ENCODE assay signal across 15 cellular contexts in genomic region chr6:90401933-90402830, GRCh38.
DNase-seq lines count a peak whose midpoint lies in the region; ATAC-seq lines count a peak whose summit lies in the region.
"Had no signal": no experiment of that assay in that cellular context is flagged by ENCODE, and none has a peak within 500 bp of the region (broad histone marks: within the 10 kb centered on the region; RNA-seq: fewer than 3 reads in every experiment).

No MANE protein-coding gene starts in this region.

- no peak overlapping the region for H3K18ac ChIP-seq in trophoblast cell (ENCODE audit: low read length)

- H2BK120ac ChIP-seq in trophoblast cell (ENCODE audit: insufficient read depth, low read length, poor library complexity): peak overlapping the region; percentile 53

- H2BK12ac ChIP-seq in trophoblast cell (ENCODE audit: low read length): peak overlapping the region; percentile 28

- H3K79me2 ChIP-seq in trophoblast cell (ENCODE audit: control insufficient read depth, insufficient read depth, low read length, poor library complexity): no peaks in the 10 kb centered on the region

- H3K4me2 ChIP-seq in trophoblast cell (ENCODE audit: low read length): no peak overlapping the region
- H3K4me2 ChIP-seq: PC-9 had no signal

- peak overlapping the region; percentile 10 for H3K14ac ChIP-seq in trophoblast cell (ENCODE audit: low read length)

- peak overlapping the region; percentile 93 for H3K27ac Mint-ChIP-seq in T-helper 2 cell treated with Interferon-gamma antibody and Interleukin-4, amounts not matched to agents 5 μg/mL and 100 μg/mL, for 36 hours
- peak overlapping the region; percentile 93 for H3K27ac Mint-ChIP-seq in activated naive CD8-positive, alpha-beta T cell

- H3K9ac ChIP-seq in trophoblast cell (ENCODE audit: low read length): no peak overlapping the region

- no peak overlapping the region for H2AFZ ChIP-seq in trophoblast cell (ENCODE audit: insufficient read depth, low read length, poor library complexity)
- H2AFZ ChIP-seq: PC-9 had no signal

- peak overlapping the region; percentile 39 for H4K8ac ChIP-seq in trophoblast cell (ENCODE audit: low read depth, low read length)

- peak overlapping the region; percentile 18 for H3K27ac ChIP-seq in trophoblast cell (ENCODE audit: low read depth, low read length)
- H3K27ac ChIP-seq: PC-9, right lobe of liver, tibial artery had no signal

- H3K9me3 Mint-ChIP-seq in T-helper 2 cell treated with Interferon-gamma antibody and Interleukin-4, amounts not matched to agents 5 μg/mL and 100 μg/mL, for 36 hours: no peaks in the 10 kb centered on the region
- H3K9me3 Mint-ChIP-seq in activated naive CD8-positive, alpha-beta T cell (ENCODE audit: low read depth): no peaks in the 10 kb centered on the region

- peak overlapping the region; percentile 70 for H3K4me3 Mint-ChIP-seq in T-helper 2 cell treated with Interferon-gamma antibody and Interleukin-4, amounts not matched to agents 5 μg/mL and 100 μg/mL, for 36 hours
- peak overlapping the region; percentile 51 for H3K4me3 Mint-ChIP-seq in activated naive CD8-positive, alpha-beta T cell

- DNase-seq in NK-92 treated with Interleukin-12 subunit alpha and Interleukin-12 subunit beta, amount 100 ng/mL, for 24 hours (lab: John Stamatoyannopoulos, UW): peak; percentile 48
- DNase-seq in NK-92 (lab: John Stamatoyannopoulos, UW; ENCODE audit: unreplicated experiment): no peak
- peak; percentile 60 for DNase-seq in T-helper 2 cell treated with Interferon-gamma antibody and Interleukin-4, amounts not matched to agents 5 μg/mL and 100 μg/mL, for 36 hours (ENCODE audit: low spot score)
- DNase-seq in trophoblast cell: no peak
- no peak for DNase-seq in Right ventricle myocardium inferior (ENCODE audit: missing footprints)
- DNase-seq in RKO (ENCODE audit: low spot score): no peak
- DNase-seq: 8988T, DMS 273 treated with DMSO at 0.1 percent for 48 hours, HCEC 1CT, NCI-H2107, PC-9, right lobe of liver, tibial artery had no signal

- no peak for ATAC-seq in Right ventricle myocardium inferior
- no peak for ATAC-seq in HG02840 (IDR thresholded peaks at IDR 0.05; ENCODE audit: low FRiP score, unreplicated experiment)
- ATAC-seq: right lobe of liver had no signal

- peaks cover 6% of the 10 kb centered on the region for H3K79me1 ChIP-seq in trophoblast cell (ENCODE audit: low read length)

- peak overlapping the region; percentile 22 for H2BK5ac ChIP-seq in trophoblast cell (ENCODE audit: low read depth, low read length, poor library complexity)

- no peak overlapping the region for H2AK5ac ChIP-seq in trophoblast cell (ENCODE audit: low read length)

- peaks cover 16 to 25% of the 10 kb centered on the region in 2 experiments for H3K4me1 ChIP-seq in trophoblast cell (ENCODE audit: control insufficient read depth in 1 of 2, insufficient read depth in 2 of 2, low read length in 2 of 2)
- H3K4me1 ChIP-seq: right lobe of liver had no signal

- H3K27me3 Mint-ChIP-seq in T-helper 2 cell treated with Interferon-gamma antibody and Interleukin-4, amounts not matched to agents 5 μg/mL and 100 μg/mL, for 36 hours (ENCODE audit: low read depth): no peaks in the 10 kb centered on the region
- H3K27me3 Mint-ChIP-seq in activated naive CD8-positive, alpha-beta T cell: no peaks in the 10 kb centered on the region

- WGBS in trophoblast cell (ENCODE audit: extremely low coverage, insufficient coverage, insufficient read length): no CpG with 5 or more reads among the region's 10 CpGs

- no peak overlapping the region for H3K4me3 ChIP-seq in trophoblast cell (ENCODE audit: low read depth, low read length)
- H3K4me3 ChIP-seq: PC-9, right lobe of liver, tibial artery had no signal

- no peak overlapping the region for H3K23ac ChIP-seq in trophoblast cell (ENCODE audit: low read length)

- H4K12ac ChIP-seq in trophoblast cell (ENCODE audit: low read depth, low read length): no peak overlapping the region

- peaks cover 2% of the 10 kb centered on the region for H3K9me3 ChIP-seq in trophoblast cell (ENCODE audit: insufficient read depth, low read depth, low read length)
- H3K9me3 ChIP-seq: right lobe of liver, tibial artery had no signal

- intact Hi-C loops in Right ventricle myocardium inferior (cut with DNase I): no loop called here

- H3K36me3 ChIP-seq in trophoblast cell (ENCODE audit: control insufficient read depth in 1 of 2, insufficient read depth in 2 of 2, low read length in 2 of 2): no peaks in the 10 kb centered on the region
- H3K36me3 ChIP-seq: right lobe of liver, tibial artery had no signal

- H3K4ac ChIP-seq in trophoblast cell (ENCODE audit: low read depth, low read length): peak overlapping the region; percentile 13

- no peaks in the 10 kb centered on the region for H3K36me3 Mint-ChIP-seq in T-helper 2 cell treated with Interferon-gamma antibody and Interleukin-4, amounts not matched to agents 5 μg/mL and 100 μg/mL, for 36 hours (ENCODE audit: low read depth)
- no peaks in the 10 kb centered on the region for H3K36me3 Mint-ChIP-seq in activated naive CD8-positive, alpha-beta T cell

- peaks cover 2% of the 10 kb centered on the region for H3K27me3 ChIP-seq in trophoblast cell (ENCODE audit: insufficient read depth, low read length)
- H3K27me3 ChIP-seq: right lobe of liver had no signal

- H3K4me1 Mint-ChIP-seq in T-helper 2 cell treated with Interferon-gamma antibody and Interleukin-4, amounts not matched to agents 5 μg/mL and 100 μg/mL, for 36 hours (ENCODE audit: low read depth): peaks cover 87% of the 10 kb centered on the region
- H3K4me1 Mint-ChIP-seq in activated naive CD8-positive, alpha-beta T cell (ENCODE audit: low read depth): peaks cover 74% of the 10 kb centered on the region

- H4K91ac ChIP-seq in trophoblast cell (ENCODE audit: low read depth, low read length): peak overlapping the region; percentile 51

Comparison
In these comparisons a context has a peak if more than half of its experiments do, and no peak if none do; other contexts are left out.
1. DNase-seq: peak in NK-92 treated with Interleukin-12 subunit alpha and Interleukin-12 subunit beta, amount 100 ng/mL, for 24 hours (single experiment) and T-helper 2 cell treated with Interferon-gamma antibody and Interleukin-4, amounts not matched to agents 5 μg/mL and 100 μg/mL, for 36 hours (single experiment); none in NK-92 (single experiment), trophoblast cell (0 of 2), Right ventricle myocardium inferior (single experiment) and RKO (single experiment).